In genomic region chr13:38981096-38981495, GRCh38 we compare ENCODE assay signal across 1 cellular context.
A peak's percentile ranks its signal among the peaks of the same experiment; 100 is the strongest.
TF ChIP-seq lines count a peak whose summit lies in the region.

No MANE protein-coding gene starts in this region.

TF ChIP-seq in K562, 482 proteins besides CTCF, POLR2A, EP300 and RAD21:
- TF ChIP-seq ZMIZ1 (IDR thresholded peaks at IDR 0.05; ENCODE audit: low read depth in 2 of 2, low read length in 2 of 2), result no peak
- no peak for TF ChIP-seq KDM1A (IDR thresholded peaks at IDR 0.05)
- no peak for TF ChIP-seq ZFP1 (CRISPR knock-in tag; IDR thresholded peaks at IDR 0.05)
- no peak for TF ChIP-seq KHSRP (IDR thresholded peaks at IDR 0.05)
- TF ChIP-seq HDAC2 (IDR thresholded peaks at IDR 0.05), result no peak
- no peak for TF ChIP-seq ATF1 (CRISPR knock-in tag; IDR thresholded peaks at IDR 0.05)
- TF ChIP-seq ATF1 (tag; IDR thresholded peaks at IDR 0.05), result no peak
- no peak for TF ChIP-seq ZC3H11A (IDR thresholded peaks at IDR 0.05; ENCODE audit: low read depth, low read length)
- peak; percentile 28; the same call in 1 of the 2 replicates for TF ChIP-seq ZNF175 (CRISPR knock-in tag; IDR thresholded peaks at IDR 0.05; ENCODE audit: low read depth)
TF ChIP-seq in K562: peak in this region for 1.
